8 cellular contexts compared by ENCODE assay signal in the genomic region with DNA sequence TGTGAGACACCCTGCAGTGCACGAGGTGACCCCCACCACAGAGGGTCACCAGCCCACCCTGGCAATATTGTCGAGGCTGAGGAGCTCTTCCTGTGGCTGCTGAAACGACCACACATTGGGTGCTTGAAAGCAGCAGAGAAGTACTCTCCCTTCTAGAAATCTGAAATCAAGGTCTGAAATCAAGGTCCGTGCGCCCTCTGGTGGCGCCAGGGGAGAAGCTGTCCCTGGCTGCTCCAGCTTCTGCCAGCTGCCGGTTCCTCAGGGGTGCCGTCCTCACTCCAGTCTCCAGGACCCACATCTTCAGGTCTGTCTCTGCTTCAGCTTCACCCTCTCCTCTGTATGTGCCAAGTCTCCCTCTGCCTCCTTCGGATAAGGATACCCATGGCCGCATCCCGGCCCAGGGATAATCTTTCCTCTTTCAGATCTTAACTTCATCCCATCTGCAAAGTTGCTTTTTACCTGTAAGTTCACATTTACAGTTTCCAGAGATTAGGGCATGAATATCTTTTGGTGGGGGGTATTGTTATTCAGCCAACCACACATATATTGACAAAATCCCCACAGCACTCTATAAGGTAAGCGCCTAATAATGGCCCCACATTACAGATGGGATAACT.
DNase-seq lines count a peak whose midpoint lies in the region; ATAC-seq, FAIRE-seq and TF ChIP-seq lines count a peak whose summit lies in the region.

No MANE protein-coding gene starts in this region.

- H3K9me3 Mint-ChIP-seq in activated CD4-positive, alpha-beta T cell treated with anti-CD3 and anti-CD28 coated beads for 36 hours (ENCODE audit: low read depth) = no peaks in the 10 kb centered on the region

- peaks cover 7% of the 10 kb centered on the region for H3K27me3 Mint-ChIP-seq in activated CD4-positive, alpha-beta T cell treated with anti-CD3 and anti-CD28 coated beads for 36 hours

- FAIRE-seq in H54 (lab: Jason Lieb, UNC) = no peak

- H3K36me3 Mint-ChIP-seq in activated CD4-positive, alpha-beta T cell treated with anti-CD3 and anti-CD28 coated beads for 36 hours (ENCODE audit: low read depth) = no peaks in the 10 kb centered on the region

- no peak overlapping the region for H3K4me3 Mint-ChIP-seq in activated CD4-positive, alpha-beta T cell treated with anti-CD3 and anti-CD28 coated beads for 36 hours

- CTCF ChIA-PET in activated CD4-positive, alpha-beta T cell treated with anti-CD3 and anti-CD28 coated beads for 36 hours (lab: Charles Lee) = interaction anchor here (0.6 to 2.0 kb wide), 22 partner anchors 9 to 1015 kb away, joined by 3 to 14 read pairs (median 4); no protein-coding TSS in a partner anchor

- peak; percentile 75 for ATAC-seq in activated CD4-positive, alpha-beta T cell treated with anti-CD3 and anti-CD28 coated beads for 36 hours
- ATAC-seq in GM21447 (IDR thresholded peaks at IDR 0.05; ENCODE audit: unreplicated experiment) = no peak

- TF ChIP-seq POLR2A in H54 (IDR thresholded peaks at IDR 0.05; ENCODE audit: low read depth, low read length) = no peak

- POLR2A ChIA-PET in activated CD4-positive, alpha-beta T cell treated with anti-CD3 and anti-CD28 coated beads for 36 hours (lab: Charles Lee) = no interaction called here

- H3K4me1 Mint-ChIP-seq in activated CD4-positive, alpha-beta T cell treated with anti-CD3 and anti-CD28 coated beads for 36 hours = no peaks in the 10 kb centered on the region

- H3K27ac Mint-ChIP-seq in activated CD4-positive, alpha-beta T cell treated with anti-CD3 and anti-CD28 coated beads for 36 hours = no peak overlapping the region

- DNase-seq in Ammon's horn (ENCODE audit: low spot score) = peak; percentile 83
- peak; percentile 61 for DNase-seq in H54 (ENCODE audit: insufficient read length, low spot score)
- peak; percentile 67 for DNase-seq in NCI-H460 (ENCODE audit: extremely low read depth, low read depth)
- peak; percentile 83 for DNase-seq in activated CD4-positive, alpha-beta T cell treated with anti-CD3 and anti-CD28 coated beads for 36 hours
- DNase-seq in cerebellar cortex (ENCODE audit: low spot score) = peak; percentile 82
- peak; percentile 92 for DNase-seq in left kidney (ENCODE audit: low read depth, low spot score)
- peak; percentile 67 for DNase-seq in stimulated activated CD4-positive, alpha-beta T cell treated with anti-CD3 and anti-CD28 coated beads, Interleukin-4, amount 100 ng/mL, for 24 hours

- intact Hi-C loops in activated CD4-positive, alpha-beta T cell treated with anti-CD3 and anti-CD28 coated beads for 36 hours (cut with DNase I, micrococcal nuclease) = loop anchor here (5.0 to 10.0 kb wide), 3 partner anchors 411 to 631 kb away; no protein-coding TSS in a partner anchor
